In the genomic region with DNA sequence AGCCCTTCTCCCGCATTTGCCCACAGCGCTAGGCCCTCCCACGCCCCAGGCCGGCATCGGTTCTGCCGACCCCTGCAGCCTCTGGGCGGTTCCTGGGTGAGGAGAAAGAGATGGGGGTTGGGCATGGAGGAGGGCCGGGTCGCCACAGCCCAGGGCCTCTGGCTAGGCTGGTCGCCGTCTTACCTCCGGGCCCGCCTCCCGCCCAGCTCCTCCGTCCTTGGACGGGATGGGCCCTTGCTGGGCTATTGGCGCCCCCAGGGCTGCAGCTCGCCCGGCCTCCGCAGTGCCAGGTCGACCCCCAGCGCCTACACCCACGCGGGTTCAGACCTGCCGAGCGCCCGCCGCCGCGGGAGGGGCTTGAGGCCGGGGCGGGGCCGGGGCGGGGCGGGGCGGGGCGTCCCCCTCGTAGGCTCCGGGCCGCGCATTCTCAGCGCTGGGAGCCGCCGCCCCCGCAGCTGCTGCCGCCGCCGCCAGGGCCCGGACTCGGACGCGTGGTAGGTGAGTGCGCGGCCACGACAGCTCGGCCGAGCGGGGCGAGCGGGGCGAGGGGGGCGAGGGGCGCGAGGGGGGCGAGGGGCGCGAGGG, we compare ENCODE assay signal across 8 cellular contexts. TPM values are rescaled to one million over a fixed set of nuclear protein-coding genes. Genes with fewer than 3 reads are reported as not detected.
DNase-seq lines count a peak whose midpoint lies in the region; ATAC-seq and TF ChIP-seq lines count a peak whose summit lies in the region.

Gene CD151 (plus strand): TSS at position 424 of the 585 bp plus-strand sequence. CDS start 3,118 bp downstream, outside the sequence.

- WGBS in suprapubic skin = no CpG with 5 or more reads among the region's 67 CpGs

- H3K9ac ChIP-seq in Karpas-422 (ENCODE audit: low read length) = peak within 1 kb of the TSS; percentile 68

- H3K36me3 ChIP-seq in Karpas-422 (ENCODE audit: insufficient read depth, low read length) (no peaks in the 10 kb centered on the region), suprapubic skin (peaks cover 16% of the 10 kb centered on the region)

- H3K27me3 Mint-ChIP-seq in effector memory CD8-positive, alpha-beta T cell = peaks cover 4 to 32% of the 10 kb centered on the region in 2 donors
- H3K27me3 Mint-ChIP-seq in memory B cell = no peaks in the 10 kb centered on the region

- H3K4me3 ChIP-seq in Karpas-422 (ENCODE audit: low read length) (peak within 1 kb of the TSS; percentile 69), WI38 (ENCODE audit: low read depth, low read length) (peak within 1 kb of the TSS; percentile 74), suprapubic skin (peak within 1 kb of the TSS; percentile 85)

- no peak within 1 kb of the TSS for H3K27ac Mint-ChIP-seq in effector memory CD8-positive, alpha-beta T cell
- H3K27ac Mint-ChIP-seq in memory B cell = no peak within 1 kb of the TSS

- no peaks in the 10 kb centered on the region for H3K9me3 Mint-ChIP-seq in effector memory CD8-positive, alpha-beta T cell
- H3K9me3 Mint-ChIP-seq in memory B cell = no peaks in the 10 kb centered on the region

- DNase-seq in AG08395 (ENCODE audit: low spot score) (peak; percentile 76), Karpas-422 (peak; percentile 81), memory B cell (ENCODE audit: low spot score in 2 of 2) (no peak), suprapubic skin (ENCODE audit: low spot score in 2 of 2) (no peak), superior temporal gyrus (ENCODE audit: extremely low spot score) (no peak)
- peak in 2 of 3 experiments; percentile 29 to 34 for DNase-seq in effector memory CD8-positive, alpha-beta T cell

- H3K27ac ChIP-seq in Karpas-422 (ENCODE audit: low read length) = no peak within 1 kb of the TSS
- H3K27ac ChIP-seq in suprapubic skin = peak within 1 kb of the TSS; percentile 94

- no peaks in the 10 kb centered on the region for H3K79me2 ChIP-seq in Karpas-422 (ENCODE audit: low read length)

- H2AFZ ChIP-seq in Karpas-422 (ENCODE audit: low read length) = 0 out of 2 replicates have a peak within 1 kb of the TSS, but pooled peaks have one; percentile 27

- TF ChIP-seq CTCF in WI38 (IDR thresholded peaks at IDR 0.05; ENCODE audit: low read depth, low read length) (no peak), suprapubic skin (IDR thresholded peaks at IDR 0.05) (peak in 1 of 2 donors; percentile 15)

- ATAC-seq in GM18498 (IDR thresholded peaks at IDR 0.05; ENCODE audit: unreplicated experiment) (peak; percentile 48), memory B cell (ENCODE audit: low read depth) (peak; percentile 54)
- peak; percentile 61 for ATAC-seq in effector memory CD8-positive, alpha-beta T cell (replicated peaks)

- H3K4me1 ChIP-seq in Karpas-422 (ENCODE audit: low read length) = peaks cover 44% of the 10 kb centered on the region
- H3K4me1 ChIP-seq in suprapubic skin = peaks cover 80% of the 10 kb centered on the region

- H3K36me3 Mint-ChIP-seq in effector memory CD8-positive, alpha-beta T cell (ENCODE audit: insufficient read depth) = peaks cover 12% of the 10 kb centered on the region
- no peaks in the 10 kb centered on the region for H3K36me3 Mint-ChIP-seq in memory B cell

- peak within 1 kb of the TSS; percentile 69 to 75 for H3K4me3 Mint-ChIP-seq in effector memory CD8-positive, alpha-beta T cell
- peak within 1 kb of the TSS; percentile 71 for H3K4me3 Mint-ChIP-seq in memory B cell

- H3K9me2 ChIP-seq in Karpas-422 (replicated peaks; ENCODE audit: insufficient read depth, low read length) = no peaks in the 10 kb centered on the region

- peaks cover 28% of the 10 kb centered on the region; the same call in 1 of the 2 replicates for H4K20me1 ChIP-seq in Karpas-422 (ENCODE audit: insufficient read depth, low read depth, low read length)

- TF ChIP-seq EP300 in suprapubic skin (IDR thresholded peaks at IDR 0.05) = no peak

- H3K4me1 Mint-ChIP-seq in effector memory CD8-positive, alpha-beta T cell (ENCODE audit: low read depth in 2 of 2) = peaks cover 8 to 32% of the 10 kb centered on the region in 2 donors
- peaks cover 31% of the 10 kb centered on the region for H3K4me1 Mint-ChIP-seq in memory B cell

- no peak for TF ChIP-seq POLR2A in suprapubic skin (IDR thresholded peaks at IDR 0.05)

- H3K9me3 ChIP-seq in Karpas-422 (ENCODE audit: low read length) (no peaks in the 10 kb centered on the region), suprapubic skin (no peaks in the 10 kb centered on the region)

- peak within 1 kb of the TSS; percentile 73 for H3K4me2 ChIP-seq in Karpas-422 (ENCODE audit: low read depth, low read length, poor library complexity, severe bottlenecking)

- H3K27me3 ChIP-seq in Karpas-422 (ENCODE audit: low read length) = no peaks in the 10 kb centered on the region
- H3K27me3 ChIP-seq in suprapubic skin = peaks cover 6% of the 10 kb centered on the region

RNA-seq across cellular contexts. Expression of gene CD151, which starts in this region (rescaled TPM):
- total RNA-seq in Karpas-422 (2014; rRNA removed; shearing (Covaris generic); ENCODE audit: low replicate concordance) = 8.4 and 10.5 TPM in 2 replicates
- 100 to 1,000 TPM; 108 to 162 (median 150) TPM for total RNA-seq in suprapubic skin

Comparison
In these comparisons a context has a peak if more than half of its experiments do, and no peak if none do; other contexts are left out.
1. DNase-seq: peak in AG08395 (single experiment), Karpas-422 (single experiment) and effector memory CD8-positive, alpha-beta T cell (2 of 3); none in memory B cell (0 of 2), suprapubic skin (0 of 2) and superior temporal gyrus (single experiment).
2. Peak in every context shown above with its lines, with median percentiles within 50 percentile points of each other: ATAC-seq and H3K4me3 ChIP-seq.